10 cellular contexts compared by ENCODE assay signal in the genomic region with DNA sequence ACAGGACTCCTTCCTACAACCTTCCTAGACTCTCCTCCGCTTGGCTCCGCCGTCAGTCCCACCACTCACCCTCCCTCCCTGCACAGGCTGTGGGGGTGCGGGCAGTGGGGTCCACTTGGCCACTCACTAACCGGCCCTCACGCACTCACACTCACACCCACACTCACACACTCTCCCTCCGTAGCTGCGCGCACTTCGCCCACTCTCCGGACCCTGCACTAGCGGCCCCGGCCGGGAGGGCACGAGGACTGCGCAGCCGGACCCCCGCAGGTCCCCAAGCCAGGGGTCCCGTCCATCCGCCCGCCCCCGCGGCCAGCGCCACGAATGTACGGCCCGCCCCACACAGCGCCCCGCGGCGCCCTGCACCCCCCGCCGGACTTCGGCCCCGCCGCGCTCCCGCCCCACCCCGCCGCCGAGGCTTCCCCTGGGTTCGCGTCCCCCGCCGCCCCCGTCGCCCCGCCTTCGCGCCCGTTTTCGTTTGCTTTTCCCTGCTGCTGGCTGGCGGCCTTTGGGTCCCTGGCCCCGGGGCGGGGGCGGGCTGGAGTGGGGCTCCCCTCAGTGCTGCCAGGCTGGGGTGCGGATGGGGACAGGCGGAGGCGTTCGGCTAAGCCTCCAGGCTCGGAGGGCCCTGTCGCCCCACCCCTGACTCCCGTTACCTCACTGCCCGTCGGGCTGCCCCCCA. TPM values are rescaled to one million over a fixed set of nuclear protein-coding genes. Genes with fewer than 3 reads are reported as not detected.
DNase-seq lines count a peak whose midpoint lies in the region; ATAC-seq and TF ChIP-seq lines count a peak whose summit lies in the region.
"Had no signal": no experiment of that assay in that cellular context is flagged by ENCODE, and none has a peak within 500 bp of the region (broad histone marks: within the 10 kb centered on the region; RNA-seq: fewer than 3 reads in every experiment).

No MANE protein-coding gene starts in this region.

- no peak overlapping the region for H3K27ac Mint-ChIP-seq in activated CD8-positive, alpha-beta memory T cell treated with anti-CD3 and anti-CD28 coated beads, Interleukin-2, amount 10 ng/mL, durations not matched to agents 7 days and 5 days
- H3K27ac Mint-ChIP-seq in stimulated activated naive CD8-positive, alpha-beta T cell treated with anti-CD3 and anti-CD28 coated beads, Interleukin-15, amount 100 ng/mL, for 72 hours: peak overlapping the region; percentile 48 to 87

- peak overlapping the region; percentile 43 for H3K4me3 Mint-ChIP-seq in activated CD8-positive, alpha-beta memory T cell treated with anti-CD3 and anti-CD28 coated beads, Interleukin-2, amount 10 ng/mL, durations not matched to agents 7 days and 5 days
- peak overlapping the region; percentile 71 to 81 for H3K4me3 Mint-ChIP-seq in stimulated activated naive CD8-positive, alpha-beta T cell treated with anti-CD3 and anti-CD28 coated beads, Interleukin-15, amount 100 ng/mL, for 72 hours

- TF ChIP-seq CTCF in kidney epithelial cell (IDR thresholded peaks at IDR 0.05; ENCODE audit: insufficient read depth, low read length, poor library complexity, severe bottlenecking): no peak

- ATAC-seq in activated CD8-positive, alpha-beta memory T cell treated with anti-CD3 and anti-CD28 coated beads, Interleukin-2, amount 10 ng/mL, durations not matched to agents 7 days and 5 days: peak; percentile 40
- peak; percentile 43 for ATAC-seq in stimulated activated naive CD8-positive, alpha-beta T cell treated with anti-CD3 and anti-CD28 coated beads, Interleukin-15, amount 100 ng/mL, for 72 hours
- no peak for ATAC-seq in GM21619 (IDR thresholded peaks at IDR 0.05; ENCODE audit: unreplicated experiment)
- no peak for ATAC-seq in HG02759 (IDR thresholded peaks at IDR 0.05; ENCODE audit: unreplicated experiment)

- no peaks in the 10 kb centered on the region for H3K9me3 Mint-ChIP-seq in activated CD8-positive, alpha-beta memory T cell treated with anti-CD3 and anti-CD28 coated beads, Interleukin-2, amount 10 ng/mL, durations not matched to agents 7 days and 5 days (ENCODE audit: low read depth)
- no peaks in the 10 kb centered on the region for H3K9me3 Mint-ChIP-seq in stimulated activated naive CD8-positive, alpha-beta T cell treated with anti-CD3 and anti-CD28 coated beads, Interleukin-15, amount 100 ng/mL, for 72 hours

- no peaks in the 10 kb centered on the region for H3K36me3 Mint-ChIP-seq in activated CD8-positive, alpha-beta memory T cell treated with anti-CD3 and anti-CD28 coated beads, Interleukin-2, amount 10 ng/mL, durations not matched to agents 7 days and 5 days

- peaks cover 17% of the 10 kb centered on the region for H3K4me1 Mint-ChIP-seq in activated CD8-positive, alpha-beta memory T cell treated with anti-CD3 and anti-CD28 coated beads, Interleukin-2, amount 10 ng/mL, durations not matched to agents 7 days and 5 days
- H3K4me1 Mint-ChIP-seq in stimulated activated naive CD8-positive, alpha-beta T cell treated with anti-CD3 and anti-CD28 coated beads, Interleukin-15, amount 100 ng/mL, for 72 hours: peaks cover 50% of the 10 kb centered on the region

- peak overlapping the region; percentile 17 for H3K4me3 ChIP-seq in kidney epithelial cell (ENCODE audit: low read depth, low read length)

- H3K27me3 ChIP-seq in kidney epithelial cell (ENCODE audit: control insufficient read depth, insufficient read depth, low read length): peaks cover 35% of the 10 kb centered on the region

- H3K36me3 ChIP-seq in kidney epithelial cell (ENCODE audit: control insufficient read depth, insufficient read depth, low read length): no peaks in the 10 kb centered on the region

- H3K27me3 Mint-ChIP-seq in activated CD8-positive, alpha-beta memory T cell treated with anti-CD3 and anti-CD28 coated beads, Interleukin-2, amount 10 ng/mL, durations not matched to agents 7 days and 5 days: peaks cover 60% of the 10 kb centered on the region
- H3K27me3 Mint-ChIP-seq in stimulated activated naive CD8-positive, alpha-beta T cell treated with anti-CD3 and anti-CD28 coated beads, Interleukin-15, amount 100 ng/mL, for 72 hours: peaks cover 80% of the 10 kb centered on the region

- CTCF ChIA-PET in activated CD8-positive, alpha-beta memory T cell treated with anti-CD3 and anti-CD28 coated beads, Interleukin-2, amount 10 ng/mL, durations not matched to agents 7 days and 5 days (lab: Charles Lee): interaction anchor here (1.1 kb wide), 1 partner anchor 13 kb away, joined by 3 read pairs; no protein-coding TSS in a partner anchor

- peak; percentile 44 for DNase-seq in activated CD8-positive, alpha-beta memory T cell treated with anti-CD3 and anti-CD28 coated beads, Interleukin-2, amount 10 ng/mL, durations not matched to agents 7 days and 5 days
- no peak for DNase-seq in activated CD8-positive, alpha-beta memory T cell treated with anti-CD3 and anti-CD28 coated beads for 24 hours
- peak; percentile 77 for DNase-seq in activated effector memory CD4-positive, alpha-beta T cell treated with anti-CD3 and anti-CD28 coated beads, Interleukin-2, amount 50 U/mL, for 16 hours
- DNase-seq in kidney epithelial cell (ENCODE audit: low read depth) (no peak), HPDE6-E6E7 (ENCODE audit: extremely low spot score) (no peak)
- DNase-seq in stimulated activated naive CD8-positive, alpha-beta T cell treated with anti-CD3 and anti-CD28 coated beads, Interleukin-15, amount 100 ng/mL, for 72 hours: peak in 1 of 2 donors; percentile 38
- DNase-seq: DND-41 had no signal

RNA-seq across cellular contexts. Expression of a gene that starts 23.0 kb away (rescaled TPM):
- total RNA-seq in activated CD8-positive, alpha-beta memory T cell treated with anti-CD3 and anti-CD28 coated beads, Interleukin-2, amount 10 ng/mL, durations not matched to agents 7 days and 5 days: not detected
- total RNA-seq in kidney epithelial cell: not detected in 2 replicates
- total RNA-seq: SK-MEL-5 had no signal

RNA-seq across cellular contexts. Expression of a gene that starts 31.8 kb away (rescaled TPM):
- total RNA-seq in activated CD8-positive, alpha-beta memory T cell treated with anti-CD3 and anti-CD28 coated beads, Interleukin-2, amount 10 ng/mL, durations not matched to agents 7 days and 5 days: under 1 TPM; 0.20 to 0.80 TPM
- total RNA-seq in kidney epithelial cell: 0.41 and 0.67 TPM in 2 replicates
- total RNA-seq: SK-MEL-5 had no signal

RNA-seq across cellular contexts. Expression of a gene that starts 33.6 kb away (rescaled TPM):
- under 1 TPM; 0.50 to 0.66 TPM for total RNA-seq in activated CD8-positive, alpha-beta memory T cell treated with anti-CD3 and anti-CD28 coated beads, Interleukin-2, amount 10 ng/mL, durations not matched to agents 7 days and 5 days
- 0.67 TPM in 1 of 2 replicates, not detected in the other for total RNA-seq in kidney epithelial cell
- total RNA-seq: SK-MEL-5 had no signal

RNA-seq across cellular contexts. Expression of a gene that starts 45.8 kb away (rescaled TPM):
- 10 to 100 TPM; 54.0 to 60.0 TPM for total RNA-seq in activated CD8-positive, alpha-beta memory T cell treated with anti-CD3 and anti-CD28 coated beads, Interleukin-2, amount 10 ng/mL, durations not matched to agents 7 days and 5 days
- 239 and 284 TPM in 2 replicates for total RNA-seq in kidney epithelial cell

Comparison
In these comparisons a context has a peak if more than half of its experiments do, and no peak if none do; other contexts are left out.
1. DNase-seq: peak in activated CD8-positive, alpha-beta memory T cell treated with anti-CD3 and anti-CD28 coated beads, Interleukin-2, amount 10 ng/mL, durations not matched to agents 7 days and 5 days (single experiment) and activated effector memory CD4-positive, alpha-beta T cell treated with anti-CD3 and anti-CD28 coated beads, Interleukin-2, amount 50 U/mL, for 16 hours (single experiment); none in activated CD8-positive, alpha-beta memory T cell treated with anti-CD3 and anti-CD28 coated beads for 24 hours (single experiment), kidney epithelial cell (single experiment) and HPDE6-E6E7 (single experiment).
2. ATAC-seq: peak in activated CD8-positive, alpha-beta memory T cell treated with anti-CD3 and anti-CD28 coated beads, Interleukin-2, amount 10 ng/mL, durations not matched to agents 7 days and 5 days (single experiment) and stimulated activated naive CD8-positive, alpha-beta T cell treated with anti-CD3 and anti-CD28 coated beads, Interleukin-15, amount 100 ng/mL, for 72 hours (single experiment); none in GM21619 (single experiment) and HG02759 (single experiment).